23 cellular contexts compared by ENCODE assay signal in the genomic region with DNA sequence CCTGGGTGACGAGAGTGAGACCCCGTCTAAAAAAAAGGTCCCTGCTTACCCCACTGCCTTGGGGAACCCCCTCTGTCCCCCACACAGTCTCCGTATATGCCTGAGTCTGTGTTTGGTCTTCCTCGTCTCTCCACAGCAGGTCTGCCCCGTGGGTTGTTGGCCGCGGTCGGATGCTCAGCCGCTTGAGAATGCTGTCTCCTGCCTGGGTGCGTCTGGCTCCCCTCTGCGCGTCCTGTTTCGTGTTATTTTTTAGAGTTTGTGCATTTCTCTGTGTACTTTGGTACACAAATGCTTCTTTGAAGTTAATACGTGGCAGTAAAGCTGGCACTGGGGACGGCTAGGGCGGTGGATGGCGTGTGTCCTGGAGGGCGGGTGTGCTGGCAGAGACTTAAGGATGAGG.
"Had no signal": no experiment of that assay in that cellular context is flagged by ENCODE, and none has a peak within 500 bp of the region (broad histone marks: within the 10 kb centered on the region; RNA-seq: fewer than 3 reads in every experiment).

No MANE protein-coding gene starts in this region.

- H3K27ac Mint-ChIP-seq: activated naive CD8-positive, alpha-beta T cell; activated T-cell treated with anti-CD3 and anti-CD28 coated beads, Interleukin-2, amount 50 U/mL, for 24 hours; activated T-helper 17 cell treated with anti-CD3 and anti-CD28 coated beads, Interleukin-2, amount 50 U/mL, for 72 hours; stimulated activated memory B cell treated with anti-CD40 and anti-IgM and Interleukin-4, amounts not matched to agents 10 μg/mL and 1 μg/mL and 100 μg/mL, for 72 hours; T-cell; T-helper 2 cell treated with Interferon-gamma antibody and Interleukin-4, amounts not matched to agents 5 μg/mL and 100 μg/mL, for 36 hours had no signal

- H3K4me1 ChIP-seq: testis had no signal

- H3K27ac ChIP-seq: left ventricle myocardium inferior, testis, upper lobe of left lung, WERI-Rb-1 had no signal

- H3K9me3 Mint-ChIP-seq: activated T-helper 17 cell treated with anti-CD3 and anti-CD28 coated beads, Interleukin-2, amount 50 U/mL, for 72 hours; immature natural killer cell; stimulated activated memory B cell treated with anti-CD40 and anti-IgM and Interleukin-4, amounts not matched to agents 10 μg/mL and 1 μg/mL and 100 μg/mL, for 72 hours; T-helper 2 cell treated with Interferon-gamma antibody and Interleukin-4, amounts not matched to agents 5 μg/mL and 100 μg/mL, for 36 hours had no signal

- DNase-seq: activated CD4-positive, alpha-beta T cell treated with anti-CD3 and anti-CD28 coated beads for 1 hour; activated CD4-positive, alpha-beta T cell treated with anti-CD3 and anti-CD28 coated beads, Interleukin-2, amount 50 U/mL, for 1 hour; activated naive CD4-positive, alpha-beta T cell; activated T-cell treated with anti-CD3 and anti-CD28 coated beads, Interleukin-2, amount 50 U/mL, for 24 hours; caudate nucleus; dermis blood vessel endothelial cell; effector CD8-positive, alpha-beta T cell; foreskin melanocyte; immature natural killer cell; left ventricle myocardium inferior; naive thymus-derived CD4-positive, alpha-beta T cell; small intestine; stimulated activated CD4-positive, alpha-beta T cell treated with anti-CD3 and anti-CD28 coated beads, Interleukin-15, amount 100 ng/mL, for 24 hours; T-cell; testis; upper lobe of left lung; WERI-Rb-1 had no signal

- H3K9me3 ChIP-seq: testis, upper lobe of left lung had no signal

- H3K4me3 ChIP-seq: left ventricle myocardium inferior, testis, upper lobe of left lung had no signal

- H3K27me3 Mint-ChIP-seq: activated naive CD8-positive, alpha-beta T cell; activated T-cell treated with anti-CD3 and anti-CD28 coated beads, Interleukin-2, amount 50 U/mL, for 24 hours; activated T-helper 17 cell treated with anti-CD3 and anti-CD28 coated beads, Interleukin-2, amount 50 U/mL, for 72 hours; naive thymus-derived CD4-positive, alpha-beta T cell; stimulated activated memory B cell treated with anti-CD40 and anti-IgM and Interleukin-4, amounts not matched to agents 10 μg/mL and 1 μg/mL and 100 μg/mL, for 72 hours; T-cell had no signal

- ATAC-seq: activated T-helper 17 cell treated with anti-CD3 and anti-CD28 coated beads, Interleukin-2, amount 50 U/mL, for 72 hours; naive thymus-derived CD4-positive, alpha-beta T cell; sciatic nerve; SK-N-SH treated with all-trans-retinoic acid at 6 μM for 48 hours; stimulated activated memory B cell treated with anti-CD40 and anti-IgM and Interleukin-4, amounts not matched to agents 10 μg/mL and 1 μg/mL and 100 μg/mL, for 72 hours; T-cell had no signal

- H3K27me3 ChIP-seq: testis, upper lobe of left lung had no signal

- H3K36me3 ChIP-seq: upper lobe of left lung had no signal

- H3K4me3 Mint-ChIP-seq: activated naive CD8-positive, alpha-beta T cell; activated T-cell treated with anti-CD3 and anti-CD28 coated beads, Interleukin-2, amount 50 U/mL, for 24 hours; activated T-helper 17 cell treated with anti-CD3 and anti-CD28 coated beads, Interleukin-2, amount 50 U/mL, for 72 hours; immature natural killer cell; stimulated activated memory B cell treated with anti-CD40 and anti-IgM and Interleukin-4, amounts not matched to agents 10 μg/mL and 1 μg/mL and 100 μg/mL, for 72 hours; T-cell; T-helper 2 cell treated with Interferon-gamma antibody and Interleukin-4, amounts not matched to agents 5 μg/mL and 100 μg/mL, for 36 hours had no signal
